24 cellular contexts compared by ENCODE assay signal in genomic region chr4:155530857-155531256, GRCh38.
"Had no signal": no experiment of that assay in that cellular context is flagged by ENCODE, and none has a peak within 500 bp of the region (broad histone marks: within the 10 kb centered on the region; RNA-seq: fewer than 3 reads in every experiment).

No MANE protein-coding gene starts in this region.

- H3K4me3 Mint-ChIP-seq: activated T-cell treated with anti-CD3 and anti-CD28 coated beads, Interleukin-2, amount 50 U/mL, for 72 hours; memory B cell; naive thymus-derived CD8-positive, alpha-beta T cell; neural progenitor cell; stimulated activated memory B cell treated with anti-CD40 and anti-IgM and Interleukin-4, amounts not matched to agents 10 μg/mL and 1 μg/mL and 100 μg/mL, for 72 hours; stimulated activated naive CD8-positive, alpha-beta T cell treated with anti-CD3 and anti-CD28 coated beads, Interleukin-15, amount 100 ng/mL, for 72 hours; T-helper 2 cell treated with Interferon-gamma antibody and Interleukin-4, amounts not matched to agents 5 μg/mL and 100 μg/mL, for 36 hours had no signal

- H3K4me3 ChIP-seq: gastrocnemius medialis, neural progenitor cell, psoas muscle, sigmoid colon had no signal

- H3K9me3 ChIP-seq: gastrocnemius medialis, psoas muscle, sigmoid colon had no signal

- H3K27ac Mint-ChIP-seq: activated naive CD4-positive, alpha-beta T cell treated with anti-CD3 and anti-CD28 coated beads, Interleukin-2, amount 50 U/mL, for 72 hours; activated T-cell treated with anti-CD3 and anti-CD28 coated beads, Interleukin-2, amount 50 U/mL, for 72 hours; memory B cell; naive thymus-derived CD8-positive, alpha-beta T cell; neural progenitor cell; stimulated activated memory B cell treated with anti-CD40 and anti-IgM and Interleukin-4, amounts not matched to agents 10 μg/mL and 1 μg/mL and 100 μg/mL, for 72 hours; stimulated activated naive CD8-positive, alpha-beta T cell treated with anti-CD3 and anti-CD28 coated beads, Interleukin-15, amount 100 ng/mL, for 72 hours; T-helper 2 cell treated with Interferon-gamma antibody and Interleukin-4, amounts not matched to agents 5 μg/mL and 100 μg/mL, for 36 hours had no signal

- H3K27ac ChIP-seq: gastrocnemius medialis, neural progenitor cell, parathyroid adenoma, psoas muscle had no signal

- H3K4me1 ChIP-seq: neural progenitor cell, parathyroid adenoma, psoas muscle had no signal

- H3K36me3 Mint-ChIP-seq: activated naive CD4-positive, alpha-beta T cell treated with anti-CD3 and anti-CD28 coated beads, Interleukin-2, amount 50 U/mL, for 72 hours; memory B cell; naive thymus-derived CD8-positive, alpha-beta T cell; neural progenitor cell; stimulated activated memory B cell treated with anti-CD40 and anti-IgM and Interleukin-4, amounts not matched to agents 10 μg/mL and 1 μg/mL and 100 μg/mL, for 72 hours had no signal

- ATAC-seq: activated naive CD4-positive, alpha-beta T cell treated with anti-CD3 and anti-CD28 coated beads, Interleukin-2, amount 50 U/mL, for 72 hours; activated T-cell treated with anti-CD3 and anti-CD28 coated beads, Interleukin-2, amount 50 U/mL, for 72 hours; gastrocnemius medialis; naive thymus-derived CD8-positive, alpha-beta T cell; psoas muscle; stimulated activated memory B cell treated with anti-CD40 and anti-IgM and Interleukin-4, amounts not matched to agents 10 μg/mL and 1 μg/mL and 100 μg/mL, for 72 hours; stimulated activated naive CD8-positive, alpha-beta T cell treated with anti-CD3 and anti-CD28 coated beads, Interleukin-15, amount 100 ng/mL, for 72 hours had no signal

- H3K27me3 ChIP-seq: gastrocnemius medialis, neural progenitor cell, sigmoid colon had no signal

- DNase-seq: activated CD4-positive, alpha-beta T cell treated with anti-CD3 and anti-CD28 coated beads for 4 hours; activated CD4-positive, alpha-beta T cell treated with anti-CD3 and anti-CD28 coated beads, Interleukin-2, amount 50 U/mL, for 4 hours; activated naive CD4-positive, alpha-beta T cell; activated T-cell treated with anti-CD3 and anti-CD28 coated beads for 4 hours; activated T-cell treated with anti-CD3 and anti-CD28 coated beads, Interleukin-2, amount 50 U/mL, for 72 hours; dermis blood vessel endothelial cell; effector CD4-positive, alpha-beta T cell; gastrocnemius medialis; glutamatergic neuron; naive thymus-derived CD8-positive, alpha-beta T cell; occipital lobe; psoas muscle; sigmoid colon; small intestine; stimulated activated CD4-positive, alpha-beta T cell treated with anti-CD3 and anti-CD28 coated beads, Interleukin-4, amount 100 ng/mL, for 4 hours; stimulated activated CD8-positive, alpha-beta memory T cell treated with anti-CD3 and anti-CD28 coated beads, Interleukin-4, amount 100 ng/mL, for 48 hours; stimulated activated naive CD8-positive, alpha-beta T cell treated with anti-CD3 and anti-CD28 coated beads, Interleukin-15, amount 100 ng/mL, for 72 hours; substantia nigra had no signal

- H3K4me1 Mint-ChIP-seq: memory B cell; neural progenitor cell; stimulated activated memory B cell treated with anti-CD40 and anti-IgM and Interleukin-4, amounts not matched to agents 10 μg/mL and 1 μg/mL and 100 μg/mL, for 72 hours; stimulated activated naive CD8-positive, alpha-beta T cell treated with anti-CD3 and anti-CD28 coated beads, Interleukin-15, amount 100 ng/mL, for 72 hours had no signal

- H3K9me3 Mint-ChIP-seq: activated naive CD4-positive, alpha-beta T cell treated with anti-CD3 and anti-CD28 coated beads, Interleukin-2, amount 50 U/mL, for 72 hours; activated T-cell treated with anti-CD3 and anti-CD28 coated beads, Interleukin-2, amount 50 U/mL, for 72 hours; naive thymus-derived CD8-positive, alpha-beta T cell; neural progenitor cell; stimulated activated memory B cell treated with anti-CD40 and anti-IgM and Interleukin-4, amounts not matched to agents 10 μg/mL and 1 μg/mL and 100 μg/mL, for 72 hours; stimulated activated naive CD8-positive, alpha-beta T cell treated with anti-CD3 and anti-CD28 coated beads, Interleukin-15, amount 100 ng/mL, for 72 hours; T-helper 2 cell treated with Interferon-gamma antibody and Interleukin-4, amounts not matched to agents 5 μg/mL and 100 μg/mL, for 36 hours had no signal

- H3K36me3 ChIP-seq: gastrocnemius medialis, neural progenitor cell, sigmoid colon had no signal

- H3K27me3 Mint-ChIP-seq: memory B cell; stimulated activated memory B cell treated with anti-CD40 and anti-IgM and Interleukin-4, amounts not matched to agents 10 μg/mL and 1 μg/mL and 100 μg/mL, for 72 hours had no signal
